8 cellular contexts compared by ENCODE assay signal in the genomic region with DNA sequence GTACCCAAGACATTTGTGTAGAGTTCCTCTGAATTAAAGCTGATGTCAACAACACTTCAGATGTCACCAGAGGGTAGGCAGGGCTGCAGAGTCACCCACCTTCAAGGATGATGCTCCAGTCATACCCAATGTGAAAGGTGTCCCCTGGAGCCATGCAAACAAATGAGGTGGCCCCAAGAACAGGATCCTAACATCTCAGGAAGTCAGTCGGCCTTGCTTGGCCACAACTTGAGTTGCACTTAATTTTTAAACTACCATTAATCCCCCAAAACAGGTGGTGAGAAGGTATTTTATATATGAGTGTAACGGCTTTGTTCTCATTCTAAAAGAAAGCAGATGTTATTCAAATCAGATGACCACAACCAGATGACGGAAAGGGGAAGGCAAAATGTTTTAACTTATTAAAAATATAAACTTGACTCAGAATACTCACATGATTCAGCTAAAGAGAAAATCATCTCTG. TPM values are rescaled to one million over a fixed set of nuclear protein-coding genes. Genes with fewer than 3 reads are reported as not detected.
DNase-seq lines count a peak whose midpoint lies in the region; ATAC-seq and TF ChIP-seq lines count a peak whose summit lies in the region.

No MANE protein-coding gene starts in this region.

- no peaks in the 10 kb centered on the region for H3K36me3 ChIP-seq in KMS-11 (ENCODE audit: insufficient read depth)
- no peaks in the 10 kb centered on the region for H3K36me3 ChIP-seq in adrenal gland (replicated peaks in 1 of 2)

- no peaks in the 10 kb centered on the region for H3K27me3 ChIP-seq in KMS-11 (ENCODE audit: insufficient read depth, low read depth)
- H3K27me3 ChIP-seq in adrenal gland: no peaks in the 10 kb centered on the region

- intact Hi-C loops in adrenal gland (cut with DNase I): no loop called here

- H3K9me3 ChIP-seq in adrenal gland (replicated peaks in 1 of 3): no peaks in the 10 kb centered on the region

- H4K20me1 ChIP-seq in KMS-11 (ENCODE audit: insufficient read depth): no peaks in the 10 kb centered on the region

- H3K9ac ChIP-seq in KMS-11: peak overlapping the region; percentile 17; the same call in 1 of the 2 replicates

- no peak for TF ChIP-seq CTCF in KMS-11 (conservative IDR thresholded peaks at IDR 0.05; ENCODE audit: low read depth, low read length)
- TF ChIP-seq CTCF in adrenal gland (IDR thresholded peaks at IDR 0.05): no peak

- no peaks in the 10 kb centered on the region for H3K79me2 ChIP-seq in KMS-11 (ENCODE audit: insufficient read depth, low read depth)

- ATAC-seq in GM18870 (IDR thresholded peaks at IDR 0.05; ENCODE audit: unreplicated experiment): peak; percentile 56
- peak; percentile 50 for ATAC-seq in GM21786 (IDR thresholded peaks at IDR 0.05; ENCODE audit: unreplicated experiment)

- no peak overlapping the region for H3K4me3 ChIP-seq in KMS-11 (IDR thresholded peaks at IDR 0.05; ENCODE audit: insufficient read depth, low read depth, low read length)
- H3K4me3 ChIP-seq in adrenal gland: no peak overlapping the region

- H2AFZ ChIP-seq in KMS-11 (ENCODE audit: low read depth): no peak overlapping the region

- no peak for TF ChIP-seq POLR2A in adrenal gland (IDR thresholded peaks at IDR 0.05)

- DNase-seq in germinal center (ENCODE audit: low spot score): peak; percentile 69
- no peak for DNase-seq in LoVo (ENCODE audit: low spot score)
- DNase-seq in NK-92 (lab: John Stamatoyannopoulos, UW; ENCODE audit: unreplicated experiment): no peak
- DNase-seq in adrenal gland: no peak
- DNase-seq in SKM-1 treated with dmso at 0.1 percent for 144 hours (lab: John Stamatoyannopoulos, UW; ENCODE audit: unreplicated experiment): no peak

- H3K4me2 ChIP-seq in KMS-11: peak overlapping the region; percentile 61

- H3K4me1 ChIP-seq in KMS-11 (ENCODE audit: low read depth, poor library complexity, severe bottlenecking) (peaks cover 65% of the 10 kb centered on the region), adrenal gland (replicated peaks in 1 of 2) (peaks cover 13 to 26% of the 10 kb centered on the region in 2 donors)

- 62 to 71% (median 69%) methylated on average over 3 of the region's 3 CpGs for WGBS in adrenal gland, 4 donors

- H3K27ac ChIP-seq in KMS-11 (peak overlapping the region; percentile 72), adrenal gland (no peak overlapping the region)

RNA-seq across cellular contexts. Expression of a gene that starts 21.1 kb away (rescaled TPM):
- total RNA-seq in adrenal gland: 100 to 1,000 TPM in 2 of 8 donors, 10 to 100 TPM in 6; 55.9 to 159 (median 66.8) TPM
- 100 to 1,000 TPM in 1 of 3 donors, 10 to 100 TPM in 2; 33.4 to 128 (median 56.2) TPM for polyA plus RNA-seq in adrenal gland

RNA-seq across cellular contexts. Expression of a gene that starts 40.4 kb away (rescaled TPM):
- 10 to 100 TPM in 6 of 8 donors, 1 to 10 TPM in 2; 7.1 to 26.9 (median 21.4) TPM for total RNA-seq in adrenal gland
- 10 to 100 TPM in 1 of 3 donors, 1 to 10 TPM in 2; 6.5 to 12.3 (median 7.4) TPM for polyA plus RNA-seq in adrenal gland
